Comparison of ENCODE assay signal across 1 cellular context in genomic region chr6:4018194-4019111, GRCh38.
TF ChIP-seq lines count a peak whose summit lies in the region.

No MANE protein-coding gene starts in this region.

TF ChIP-seq in K562, 482 proteins besides CTCF, POLR2A, EP300 and RAD21 (continued from another document and continues in another):
- TF ChIP-seq, protein P1, sequence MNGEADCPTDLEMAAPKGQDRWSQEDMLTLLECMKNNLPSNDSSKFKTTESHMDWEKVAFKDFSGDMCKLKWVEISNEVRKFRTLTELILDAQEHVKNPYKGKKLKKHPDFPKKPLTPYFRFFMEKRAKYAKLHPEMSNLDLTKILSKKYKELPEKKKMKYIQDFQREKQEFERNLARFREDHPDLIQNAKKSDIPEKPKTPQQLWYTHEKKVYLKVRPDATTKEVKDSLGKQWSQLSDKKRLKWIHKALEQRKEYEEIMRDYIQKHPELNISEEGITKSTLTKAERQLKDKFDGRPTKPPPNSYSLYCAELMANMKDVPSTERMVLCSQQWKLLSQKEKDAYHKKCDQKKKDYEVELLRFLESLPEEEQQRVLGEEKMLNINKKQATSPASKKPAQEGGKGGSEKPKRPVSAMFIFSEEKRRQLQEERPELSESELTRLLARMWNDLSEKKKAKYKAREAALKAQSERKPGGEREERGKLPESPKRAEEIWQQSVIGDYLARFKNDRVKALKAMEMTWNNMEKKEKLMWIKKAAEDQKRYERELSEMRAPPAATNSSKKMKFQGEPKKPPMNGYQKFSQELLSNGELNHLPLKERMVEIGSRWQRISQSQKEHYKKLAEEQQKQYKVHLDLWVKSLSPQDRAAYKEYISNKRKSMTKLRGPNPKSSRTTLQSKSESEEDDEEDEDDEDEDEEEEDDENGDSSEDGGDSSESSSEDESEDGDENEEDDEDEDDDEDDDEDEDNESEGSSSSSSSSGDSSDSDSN (IDR thresholded peaks at IDR 0.05; ENCODE audit: borderline replicate concordance in 1 of 2, low read depth in 2 of 2, low read length in 2 of 2): peak; percentile 99 to 100
- TF ChIP-seq ZNF583 (CRISPR knock-in tag; IDR thresholded peaks at IDR 0.05) (0 out of 2 replicates have a peak, but pooled peaks have one; percentile 40), SAFB (IDR thresholded peaks at IDR 0.05; ENCODE audit: borderline replicate concordance, low read depth, low read length) (no peak), BRD9 (IDR thresholded peaks at IDR 0.05; ENCODE audit: low read depth, partially characterized antibody) (peak; percentile 24), NR2C1 (IDR thresholded peaks at IDR 0.05) (0 out of 2 replicates have a peak, but pooled peaks have one; percentile 9), NR2C1 (tag; IDR thresholded peaks at IDR 0.05) (no peak; the same call in 1 of the 2 replicates), ZNF3 (CRISPR knock-in tag; IDR thresholded peaks at IDR 0.05) (no peak), ZFP30 (CRISPR knock-in tag; IDR thresholded peaks at IDR 0.05; ENCODE audit: borderline replicate concordance) (no peak), ZNF253 (CRISPR knock-in tag; conservative IDR thresholded peaks at IDR 0.05) (no peak), PRPF4 (IDR thresholded peaks at IDR 0.05; ENCODE audit: insufficient read depth, low read depth, low read length, poor library complexity, severe bottlenecking) (no peak), ZNF551 (CRISPR knock-in tag; IDR thresholded peaks at IDR 0.05) (no peak), CUX1 (CRISPR knock-in tag; IDR thresholded peaks at IDR 0.05) (no peak), L3MBTL2 (IDR thresholded peaks at IDR 0.05) (peak; percentile 78), MAZ (CRISPR knock-in tag; conservative IDR thresholded peaks at IDR 0.05 in 1 of 2, IDR thresholded peaks at IDR 0.05 in 1 of 2) (peak; percentile 82 to 94), ZSCAN32 (CRISPR knock-in tag; IDR thresholded peaks at IDR 0.05) (no peak), PCBP2 (IDR thresholded peaks at IDR 0.05; ENCODE audit: low read depth, low read length, poor library complexity, severe bottlenecking) (no peak), SRSF9 (IDR thresholded peaks at IDR 0.05; ENCODE audit: borderline replicate concordance, low read depth, low read length) (no peak), MTA3 (IDR thresholded peaks at IDR 0.05; ENCODE audit: borderline replicate concordance) (peak; percentile 91; the same call in 1 of the 2 replicates), HNRNPLL (IDR thresholded peaks at IDR 0.05; ENCODE audit: low read depth, low read length, poor library complexity, severe bottlenecking) (peak; percentile 85), HCFC1 (IDR thresholded peaks at IDR 0.05; ENCODE audit: low read depth, low read length) (peak; percentile 44), NCOR1 (IDR thresholded peaks at IDR 0.05) (0 out of 2 replicates have a peak, but pooled peaks have one; percentile 35), USF1 (CRISPR knock-in tag; IDR thresholded peaks at IDR 0.05) (no peak), ZNF512 (tag; IDR thresholded peaks at IDR 0.05) (no peak), KLF1 (tag; IDR thresholded peaks at IDR 0.05) (no peak; the same call in 1 of the 2 replicates), FOXP1 (CRISPR knock-in tag; IDR thresholded peaks at IDR 0.05) (peak; percentile 83), HDAC3 (IDR thresholded peaks at IDR 0.05; ENCODE audit: borderline replicate concordance, partially characterized antibody) (no peak), HNRNPK (IDR thresholded peaks at IDR 0.05; ENCODE audit: low read depth, low read length, poor library complexity, severe bottlenecking) (no peak), BACH1 (tag; IDR thresholded peaks at IDR 0.05) (0 out of 2 replicates have a peak, but pooled peaks have one; percentile 29), PHF8 (IDR thresholded peaks at IDR 0.05; ENCODE audit: borderline replicate concordance, low read length) (peak; percentile 95), ZNF57 (CRISPR knock-in tag; IDR thresholded peaks at IDR 0.05) (no peak), MAFK (IDR thresholded peaks at IDR 0.05; ENCODE audit: low read length) (no peak), NR1H2 (CRISPR knock-in tag; IDR thresholded peaks at IDR 0.05) (no peak), ZNF696 (CRISPR knock-in tag; conservative IDR thresholded peaks at IDR 0.05) (no peak), MTA2 (IDR thresholded peaks at IDR 0.05; ENCODE audit: low read depth) (no peak), ARID3B (CRISPR knock-in tag; IDR thresholded peaks at IDR 0.05; ENCODE audit: borderline replicate concordance) (no peak), ZNF146 (CRISPR knock-in tag; IDR thresholded peaks at IDR 0.05; ENCODE audit: unreplicated experiment) (no peak), HDGF (IDR thresholded peaks at IDR 0.05) (no peak), MECOM (CRISPR knock-in tag; IDR thresholded peaks at IDR 0.05) (0 out of 2 replicates have a peak, but pooled peaks have one; percentile 25), KDM5B (IDR thresholded peaks at IDR 0.05; ENCODE audit: insufficient replicate concordance, low read depth, low read length) (no peak), NR4A1 (CRISPR knock-in tag; IDR thresholded peaks at IDR 0.05) (peak; percentile 76), NR4A1 (tag; IDR thresholded peaks at IDR 0.05) (no peak), ZBTB26 (CRISPR knock-in tag; IDR thresholded peaks at IDR 0.05) (no peak), DNMT1 (IDR thresholded peaks at IDR 0.05) (no peak), GTF2E2 (tag; IDR thresholded peaks at IDR 0.05) (peak; percentile 73; the same call in 1 of the 2 replicates), TAF15 (IDR thresholded peaks at IDR 0.05; ENCODE audit: low read depth, low read length) (no peak), TGIF2 (CRISPR knock-in tag; IDR thresholded peaks at IDR 0.05) (no peak)
- TF ChIP-seq, protein P2, sequence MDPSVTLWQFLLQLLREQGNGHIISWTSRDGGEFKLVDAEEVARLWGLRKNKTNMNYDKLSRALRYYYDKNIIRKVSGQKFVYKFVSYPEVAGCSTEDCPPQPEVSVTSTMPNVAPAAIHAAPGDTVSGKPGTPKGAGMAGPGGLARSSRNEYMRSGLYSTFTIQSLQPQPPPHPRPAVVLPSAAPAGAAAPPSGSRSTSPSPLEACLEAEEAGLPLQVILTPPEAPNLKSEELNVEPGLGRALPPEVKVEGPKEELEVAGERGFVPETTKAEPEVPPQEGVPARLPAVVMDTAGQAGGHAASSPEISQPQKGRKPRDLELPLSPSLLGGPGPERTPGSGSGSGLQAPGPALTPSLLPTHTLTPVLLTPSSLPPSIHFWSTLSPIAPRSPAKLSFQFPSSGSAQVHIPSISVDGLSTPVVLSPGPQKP (CRISPR knock-in tag; IDR thresholded peaks at IDR 0.05): no peak
- TF ChIP-seq, protein P3, sequence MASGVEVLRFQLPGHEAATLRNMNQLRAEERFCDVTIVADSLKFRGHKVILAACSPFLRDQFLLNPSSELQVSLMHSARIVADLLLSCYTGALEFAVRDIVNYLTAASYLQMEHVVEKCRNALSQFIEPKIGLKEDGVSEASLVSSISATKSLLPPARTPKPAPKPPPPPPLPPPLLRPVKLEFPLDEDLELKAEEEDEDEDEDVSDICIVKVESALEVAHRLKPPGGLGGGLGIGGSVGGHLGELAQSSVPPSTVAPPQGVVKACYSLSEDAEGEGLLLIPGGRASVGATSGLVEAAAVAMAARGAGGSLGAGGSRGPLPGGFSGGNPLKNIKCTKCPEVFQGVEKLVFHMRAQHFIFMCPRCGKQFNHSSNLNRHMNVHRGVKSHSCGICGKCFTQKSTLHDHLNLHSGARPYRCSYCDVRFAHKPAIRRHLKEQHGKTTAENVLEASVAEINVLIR (CRISPR knock-in tag; IDR thresholded peaks at IDR 0.05): peak; percentile 46; the same call in 1 of the 2 replicates
- TF ChIP-seq, protein P4, sequence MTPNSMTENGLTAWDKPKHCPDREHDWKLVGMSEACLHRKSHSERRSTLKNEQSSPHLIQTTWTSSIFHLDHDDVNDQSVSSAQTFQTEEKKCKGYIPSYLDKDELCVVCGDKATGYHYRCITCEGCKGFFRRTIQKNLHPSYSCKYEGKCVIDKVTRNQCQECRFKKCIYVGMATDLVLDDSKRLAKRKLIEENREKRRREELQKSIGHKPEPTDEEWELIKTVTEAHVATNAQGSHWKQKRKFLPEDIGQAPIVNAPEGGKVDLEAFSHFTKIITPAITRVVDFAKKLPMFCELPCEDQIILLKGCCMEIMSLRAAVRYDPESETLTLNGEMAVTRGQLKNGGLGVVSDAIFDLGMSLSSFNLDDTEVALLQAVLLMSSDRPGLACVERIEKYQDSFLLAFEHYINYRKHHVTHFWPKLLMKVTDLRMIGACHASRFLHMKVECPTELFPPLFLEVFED (CRISPR knock-in tag; conservative IDR thresholded peaks at IDR 0.05): 0 out of 2 replicates have a peak, but pooled peaks have one; percentile 36
- TF ChIP-seq, protein P5, sequence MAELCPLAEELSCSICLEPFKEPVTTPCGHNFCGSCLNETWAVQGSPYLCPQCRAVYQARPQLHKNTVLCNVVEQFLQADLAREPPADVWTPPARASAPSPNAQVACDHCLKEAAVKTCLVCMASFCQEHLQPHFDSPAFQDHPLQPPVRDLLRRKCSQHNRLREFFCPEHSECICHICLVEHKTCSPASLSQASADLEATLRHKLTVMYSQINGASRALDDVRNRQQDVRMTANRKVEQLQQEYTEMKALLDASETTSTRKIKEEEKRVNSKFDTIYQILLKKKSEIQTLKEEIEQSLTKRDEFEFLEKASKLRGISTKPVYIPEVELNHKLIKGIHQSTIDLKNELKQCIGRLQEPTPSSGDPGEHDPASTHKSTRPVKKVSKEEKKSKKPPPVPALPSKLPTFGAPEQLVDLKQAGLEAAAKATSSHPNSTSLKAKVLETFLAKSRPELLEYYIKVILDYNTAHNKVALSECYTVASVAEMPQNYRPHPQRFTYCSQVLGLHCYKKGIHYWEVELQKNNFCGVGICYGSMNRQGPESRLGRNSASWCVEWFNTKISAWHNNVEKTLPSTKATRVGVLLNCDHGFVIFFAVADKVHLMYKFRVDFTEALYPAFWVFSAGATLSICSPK (IDR thresholded peaks at IDR 0.05; ENCODE audit: borderline replicate concordance): no peak
